In genomic region chr3:149315694-149316093, GRCh38 we compare ENCODE assay signal across 18 cellular contexts. TPM values are rescaled to one million over a fixed set of nuclear protein-coding genes. Genes with fewer than 3 reads are reported as not detected.
DNase-seq lines count a peak whose midpoint lies in the region; ATAC-seq lines count a peak whose summit lies in the region.
"Had no signal": no experiment of that assay in that cellular context is flagged by ENCODE, and none has a peak within 500 bp of the region (broad histone marks: within the 10 kb centered on the region; RNA-seq: fewer than 3 reads in every experiment).

No MANE protein-coding gene starts in this region.

- H3K9ac ChIP-seq in mucosa of stomach (ENCODE audit: low read length), result peak overlapping the region; percentile 5

- H3K4me1 ChIP-seq in mucosa of stomach (ENCODE audit: control insufficient read depth, insufficient read depth, low read length), result peaks cover 34% of the 10 kb centered on the region

- intact Hi-C loops in left cardiac atrium (cut with DNase I), result no loop called here
- intact Hi-C loops in Right ventricle myocardium superior (cut with DNase I), result no loop called here

- no peaks in the 10 kb centered on the region for H3K9me3 ChIP-seq in mucosa of stomach (ENCODE audit: control insufficient read depth, low read length)
- H3K9me3 ChIP-seq: upper lobe of right lung had no signal

- H3K4me3 ChIP-seq in mucosa of stomach (ENCODE audit: low read length), result no peak overlapping the region
- H3K4me3 ChIP-seq: upper lobe of right lung had no signal

- DNase-seq in left cardiac atrium, result peak; percentile 37
- no peak for DNase-seq in Right ventricle myocardium superior
- DNase-seq in epithelial cell of prostate (ENCODE audit: low read depth, low spot score), result no peak
- DNase-seq in NCI-H748 treated with DMSO at 0.1 percent for 48 hours (lab: John Stamatoyannopoulos, UW), result no peak
- DNase-seq in cerebellar cortex (ENCODE audit: low spot score), result no peak
- DNase-seq in pons (ENCODE audit: low spot score), result no peak
- DNase-seq: activated CD4-positive, alpha-beta T cell treated with anti-CD3 and anti-CD28 coated beads for 1 hour; activated naive CD4-positive, alpha-beta T cell treated with anti-CD3 and anti-CD28 coated beads, Interleukin-2, amount 10 ng/mL, durations not matched to agents 7 days and 5 days; activated T-cell treated with anti-CD3 and anti-CD28 coated beads, Interleukin-2, amount 50 U/mL, for 72 hours; immature natural killer cell; NCI-H510A; nephron progenitor cell; RPMI8226; stimulated activated CD4-positive, alpha-beta T cell treated with anti-CD3 and anti-CD28 coated beads, Interleukin-4, amount 100 ng/mL, for 4 hours; upper lobe of right lung had no signal

- H3K36me3 ChIP-seq in mucosa of stomach (ENCODE audit: control insufficient read depth, insufficient read depth, low read length), result no peaks in the 10 kb centered on the region
- H3K36me3 ChIP-seq: upper lobe of right lung had no signal

- H3K27me3 ChIP-seq in mucosa of stomach (ENCODE audit: control insufficient read depth, insufficient read depth, low read length), result no peaks in the 10 kb centered on the region
- H3K27me3 ChIP-seq: upper lobe of right lung had no signal

- H3K27ac ChIP-seq in epithelial cell of prostate, result peak overlapping the region; percentile 58
- H3K27ac ChIP-seq: upper lobe of right lung had no signal

- peak in 1 of 2 donors; percentile 68 for ATAC-seq in left cardiac atrium
- no peak for ATAC-seq in Right ventricle myocardium superior (ENCODE audit: poor library complexity)
- ATAC-seq in HG03039 (IDR thresholded peaks at IDR 0.05; ENCODE audit: unreplicated experiment), result no peak
- ATAC-seq: activated T-cell treated with anti-CD3 and anti-CD28 coated beads, Interleukin-2, amount 50 U/mL, for 72 hours had no signal

RNA-seq across cellular contexts. Expression of gene TM4SF18, which starts 17.7 kb away (rescaled TPM):
- total RNA-seq in left cardiac atrium (10 to 100 TPM; 12.5 to 13.2 TPM), Right ventricle myocardium superior (13.2 TPM)
- total RNA-seq: activated CD8-positive, alpha-beta memory T cell treated with anti-CD3 and anti-CD28 coated beads for 36 hours; activated T-cell treated with anti-CD3 and anti-CD28 coated beads, Interleukin-2, amount 50 U/mL, for 72 hours had no signal
